21 cellular contexts compared by ENCODE assay signal in genomic region chr12:95253386-95253785, GRCh38.
"Had no signal": no experiment of that assay in that cellular context is flagged by ENCODE, and none has a peak within 500 bp of the region (broad histone marks: within the 10 kb centered on the region; RNA-seq: fewer than 3 reads in every experiment).

No MANE protein-coding gene starts in this region.

- ATAC-seq: gastrocnemius medialis; left lobe of liver; mucosa of descending colon; naive thymus-derived CD4-positive, alpha-beta T cell; sciatic nerve; stimulated activated memory B cell treated with anti-CD40 and anti-IgM and Interleukin-4, amounts not matched to agents 10 μg/mL and 1 μg/mL and 100 μg/mL, for 72 hours; stimulated activated naive CD8-positive, alpha-beta T cell treated with anti-CD3 and anti-CD28 coated beads, Interleukin-15, Interleukin-2, amounts not matched to agents 100 U/mL and 50 U/mL, for 24 hours; upper lobe of right lung had no signal

- DNase-seq: dorsolateral prefrontal cortex; effector CD4-positive, alpha-beta T cell; endodermal cell; erythroblast; foreskin fibroblast; gastrocnemius medialis; head of caudate nucleus; kidney; mesenchymal stem cell; mucosa of descending colon; naive thymus-derived CD4-positive, alpha-beta T cell; stimulated activated CD4-positive, alpha-beta T cell treated with anti-CD3 and anti-CD28 coated beads, Interleukin-4, amount 100 ng/mL, for 4 hours; stimulated activated naive CD8-positive, alpha-beta T cell treated with anti-CD3 and anti-CD28 coated beads, Interleukin-15, Interleukin-2, amounts not matched to agents 100 U/mL and 50 U/mL, for 24 hours; substantia nigra; testis; transverse colon; upper lobe of right lung; uterus had no signal

- FAIRE-seq: kidney had no signal
